9 cellular contexts compared by ENCODE assay signal in genomic region chr20:46027245-46027853, GRCh38. TPM values are rescaled to one million over a fixed set of nuclear protein-coding genes. Genes with fewer than 3 reads are reported as not detected.
DNase-seq lines count a peak whose midpoint lies in the region; ATAC-seq, FAIRE-seq and TF ChIP-seq lines count a peak whose summit lies in the region.
"Had no signal": no experiment of that assay in that cellular context is flagged by ENCODE, and none has a peak within 500 bp of the region (broad histone marks: within the 10 kb centered on the region; RNA-seq: fewer than 3 reads in every experiment).

No MANE protein-coding gene starts in this region.

- H3K36me3 ChIP-seq in CD4-positive, CD25-positive, alpha-beta regulatory T cell (ENCODE audit: control insufficient read depth, insufficient read depth, low read length), result no peaks in the 10 kb centered on the region
- H3K36me3 ChIP-seq in small intestine (ENCODE audit: control insufficient read depth in 2 of 2, insufficient read depth in 2 of 2, low read length in 2 of 2), result no peaks in the 10 kb centered on the region
- no peaks in the 10 kb centered on the region for H3K36me3 ChIP-seq in aorta (ENCODE audit: control insufficient read depth in 1 of 2, insufficient read depth in 2 of 2, low read length in 1 of 2)

- CTCF ChIA-PET in WTC11 (lab: Charles Lee), result interaction anchor here (1.5 to 4.9 kb wide), 4 partner anchors 13 to 137 kb away, joined by 3 to 29 read pairs (median 11); no protein-coding TSS in a partner anchor

- peaks cover 5 to 14% (median 6%) of the 10 kb centered on the region in 4 donors for H3K4me1 Mint-ChIP-seq in CD4-positive, CD25-positive, alpha-beta regulatory T cell
- peaks cover 2% of the 10 kb centered on the region for H3K4me1 Mint-ChIP-seq in WTC11

- no peak for TF ChIP-seq CTCF in HFF-Myc (IDR thresholded peaks at IDR 0.05; ENCODE audit: low read depth, low read length, missing control alignments)
- no peak for TF ChIP-seq CTCF in WTC11 (IDR thresholded peaks at IDR 0.05)

- intact Hi-C loops in aorta (cut with DNase I), result loop anchor here in 1 of 2 donors (10.0 kb wide), 1 partner anchor 147 kb away; no protein-coding TSS in a partner anchor

- WGBS in small intestine, 3 donors, result 8 to 17% (median 14%) methylated on average over 4 of the region's 4 CpGs
- WGBS in aorta, 2 donors, result 5 to 7% methylated on average over 4 of the region's 4 CpGs

- POLR2A ChIA-PET in WTC11 (lab: Charles Lee), result no interaction called here

- FAIRE-seq in small intestine (lab: Jason Lieb, UNC), result no peak

- peak in 2 of 3 donors; percentile 41 to 49 for DNase-seq in CD4-positive, CD25-positive, alpha-beta regulatory T cell
- DNase-seq in HFF-Myc (ENCODE audit: extremely low read depth, low read depth), result peak; percentile 40
- peak; percentile 63 for DNase-seq in WTC11 (ENCODE audit: low spot score)
- DNase-seq in iPS-NIHi11 (ENCODE audit: low spot score), result peak; percentile 61
- DNase-seq in small intestine, result no peak
- DNase-seq in NCI-H2196 treated with DMSO at 0.1 percent for 48 hours (lab: John Stamatoyannopoulos, UW; ENCODE audit: unreplicated experiment), result no peak
- DNase-seq in aorta, result no peak
- DNase-seq in NCI-H1105 treated with DMSO at 0.1 percent for 48 hours (lab: John Stamatoyannopoulos, UW), result no peak

- H3K27me3 ChIP-seq in CD4-positive, CD25-positive, alpha-beta regulatory T cell (ENCODE audit: control insufficient read depth, insufficient read depth, low read length), result peaks cover 13% of the 10 kb centered on the region
- H3K27me3 ChIP-seq in small intestine (ENCODE audit: control insufficient read depth in 2 of 2, insufficient read depth in 2 of 2, low read length in 2 of 2), result peaks cover 9 to 35% of the 10 kb centered on the region in 2 donors
- peaks cover 0 to 1% of the 10 kb centered on the region in 2 donors for H3K27me3 ChIP-seq in aorta (ENCODE audit: control insufficient read depth in 1 of 2, insufficient read depth in 2 of 2, low read length in 1 of 2)

- no peaks in the 10 kb centered on the region for H3K36me3 Mint-ChIP-seq in CD4-positive, CD25-positive, alpha-beta regulatory T cell
- H3K36me3 Mint-ChIP-seq in WTC11, result no peaks in the 10 kb centered on the region

- H3K9me3 ChIP-seq in CD4-positive, CD25-positive, alpha-beta regulatory T cell (ENCODE audit: control insufficient read depth in 2 of 2, low read length in 2 of 2), result no peaks in the 10 kb centered on the region
- H3K9me3 ChIP-seq in small intestine (ENCODE audit: control insufficient read depth, low read depth), result no peaks in the 10 kb centered on the region
- no peaks in the 10 kb centered on the region for H3K9me3 ChIP-seq in aorta (ENCODE audit: control insufficient read depth, low read length)

- H3K4me3 ChIP-seq in CD4-positive, CD25-positive, alpha-beta regulatory T cell (ENCODE audit: low read depth, low read length), result no peak overlapping the region
- no peak overlapping the region for H3K4me3 ChIP-seq in HFF-Myc (replicated peaks; ENCODE audit: low read depth, low read length)
- H3K4me3 ChIP-seq in small intestine (ENCODE audit: low read depth in 1 of 2, low read length in 2 of 2), result no peak overlapping the region
- no peak overlapping the region for H3K4me3 ChIP-seq in aorta (ENCODE audit: low read length in 2 of 2)

- H3K4me3 Mint-ChIP-seq in CD4-positive, CD25-positive, alpha-beta regulatory T cell, result peak overlapping the region in 1 of 4 donors; percentile 75
- H3K4me3 Mint-ChIP-seq in WTC11, result no peak overlapping the region
- H3K4me3 Mint-ChIP-seq: activated T-helper 1 cell treated with anti-CD3 and anti-CD28 coated beads, Interleukin-12 subunit alpha, Interleukin-12 subunit beta, Interleukin-2, Interleukin-4 antibody, amounts not matched to agents 30 ng/mL and 10 ng/mL and 1 ng/mL, durations not matched to agents 14 hours and 24 hours and 36 hours had no signal

- no peak overlapping the region for H3K27ac Mint-ChIP-seq in CD4-positive, CD25-positive, alpha-beta regulatory T cell
- no peak overlapping the region for H3K27ac Mint-ChIP-seq in WTC11
- H3K27ac Mint-ChIP-seq: activated T-helper 1 cell treated with anti-CD3 and anti-CD28 coated beads, Interleukin-12 subunit alpha, Interleukin-12 subunit beta, Interleukin-2, Interleukin-4 antibody, amounts not matched to agents 30 ng/mL and 10 ng/mL and 1 ng/mL, durations not matched to agents 14 hours and 24 hours and 36 hours had no signal

- H3K4me1 ChIP-seq in CD4-positive, CD25-positive, alpha-beta regulatory T cell (ENCODE audit: control insufficient read depth, insufficient read depth, low read length, poor library complexity, severe bottlenecking), result peaks cover 9% of the 10 kb centered on the region
- H3K4me1 ChIP-seq in small intestine (ENCODE audit: control insufficient read depth in 2 of 2, insufficient read depth in 1 of 2, low read depth in 1 of 2, low read length in 1 of 2) (no peaks in the 10 kb centered on the region), aorta (ENCODE audit: control insufficient read depth in 1 of 2, insufficient read depth in 2 of 2, low read length in 2 of 2) (no peaks in the 10 kb centered on the region)

- peaks cover 72% of the 10 kb centered on the region for H3K27me3 Mint-ChIP-seq in CD4-positive, CD25-positive, alpha-beta regulatory T cell
- peaks cover 93% of the 10 kb centered on the region for H3K27me3 Mint-ChIP-seq in WTC11 (ENCODE audit: low read depth)

- no peak overlapping the region for H3K27ac ChIP-seq in CD4-positive, CD25-positive, alpha-beta regulatory T cell (ENCODE audit: insufficient read depth, low read length, poor library complexity, severe bottlenecking)
- no peak overlapping the region for H3K27ac ChIP-seq in small intestine (ENCODE audit: low read depth in 1 of 2, low read length in 1 of 2)
- no peak overlapping the region for H3K27ac ChIP-seq in aorta (ENCODE audit: low read depth in 1 of 2, low read length in 2 of 2)

- no peak for ATAC-seq in CD4-positive, CD25-positive, alpha-beta regulatory T cell (ENCODE audit: low read depth in 2 of 2)
- ATAC-seq in WTC11 (no peak), aorta (ENCODE audit: low FRiP score) (no peak)

- H3K9me3 Mint-ChIP-seq in CD4-positive, CD25-positive, alpha-beta regulatory T cell, result no peaks in the 10 kb centered on the region
- no peaks in the 10 kb centered on the region for H3K9me3 Mint-ChIP-seq in WTC11
- H3K9me3 Mint-ChIP-seq: activated T-helper 1 cell treated with anti-CD3 and anti-CD28 coated beads, Interleukin-12 subunit alpha, Interleukin-12 subunit beta, Interleukin-2, Interleukin-4 antibody, amounts not matched to agents 30 ng/mL and 10 ng/mL and 1 ng/mL, durations not matched to agents 14 hours and 24 hours and 36 hours had no signal

TF ChIP-seq in WTC11, 78 proteins besides CTCF, POLR2A, EP300 and RAD21:
- TF ChIP-seq ZNF423 (CRISPR knock-in tag; IDR thresholded peaks at IDR 0.05) (no peak), FOXP1 (CRISPR knock-in tag; IDR thresholded peaks at IDR 0.05; ENCODE audit: borderline replicate concordance) (no peak), PRRX2 (CRISPR knock-in tag; IDR thresholded peaks at IDR 0.05) (no peak)
TF ChIP-seq in WTC11: peak in this region for 0.

RNA-seq across cellular contexts. Expression of gene SLC12A5, which starts 1.7 kb away (rescaled TPM):
- total RNA-seq in CD4-positive, CD25-positive, alpha-beta regulatory T cell, result not detected
- polyA plus RNA-seq in CD4-positive, CD25-positive, alpha-beta regulatory T cell, result not detected
- total RNA-seq in WTC11 (2021) (6.6 to 8.5 TPM (median 7.2 TPM) in 3 replicates), aorta (1 to 10 TPM in 1 of 2 donors, under 1 TPM in 1; 0.94 to 2.4 TPM)
- polyA plus RNA-seq in small intestine (1 to 10 TPM in 1 of 3 donors, not detected in 2; 4.6 TPM), aorta (not detected)
- total RNA-seq: activated T-helper 1 cell treated with anti-CD3 and anti-CD28 coated beads, Interleukin-12 subunit alpha, Interleukin-12 subunit beta, Interleukin-2, Interleukin-4 antibody, amounts not matched to agents 30 ng/mL and 10 ng/mL and 1 ng/mL, durations not matched to agents 14 hours and 24 hours and 36 hours had no signal

RNA-seq across cellular contexts. Expression of gene MMP9, which starts 18.6 kb away (rescaled TPM):
- total RNA-seq in CD4-positive, CD25-positive, alpha-beta regulatory T cell, result 4.9 TPM
- not detected for polyA plus RNA-seq in CD4-positive, CD25-positive, alpha-beta regulatory T cell
- total RNA-seq in WTC11 (2021) (5.8 to 7.1 TPM (median 5.8 TPM) in 3 replicates), aorta (1 to 10 TPM; 5.1 to 6.0 TPM)
- polyA plus RNA-seq in small intestine (under 1 TPM in 2 of 3 donors, not detected in 1; 0.66 to 0.81 TPM), aorta (1 to 10 TPM in 1 of 2 donors, under 1 TPM in 1; 0.15 to 3.1 TPM)

RNA-seq across cellular contexts. Expression of gene ZNF335, which starts 55.3 kb away (rescaled TPM):
- 137 TPM for total RNA-seq in CD4-positive, CD25-positive, alpha-beta regulatory T cell
- 10 to 100 TPM in 3 of 4 donors, 1 to 10 TPM in 1; 8.2 to 15.1 (median 12.0) TPM for polyA plus RNA-seq in CD4-positive, CD25-positive, alpha-beta regulatory T cell
- total RNA-seq in WTC11 (2021) (16.3 to 20.0 TPM (median 16.4 TPM) in 3 replicates), aorta (10 to 100 TPM; 18.4 to 22.7 TPM)
- polyA plus RNA-seq in small intestine (10 to 100 TPM; 10.7 to 20.8 (median 14.1) TPM), aorta (10 to 100 TPM in 1 of 2 donors, 1 to 10 TPM in 1; 2.8 to 31.4 TPM)

Comparison
In these comparisons a context has a peak if more than half of its experiments do, and no peak if none do; other contexts are left out.
1. DNase-seq: peak in CD4-positive, CD25-positive, alpha-beta regulatory T cell (2 of 3), HFF-Myc (single experiment), WTC11 (single experiment) and iPS-NIHi11 (single experiment); none in small intestine (single experiment), NCI-H2196 treated with DMSO at 0.1 percent for 48 hours (single experiment), aorta (0 of 2) and NCI-H1105 treated with DMSO at 0.1 percent for 48 hours (single experiment).